In genomic region chr2:241720560-241720959, GRCh38 we compare ENCODE assay signal across 20 cellular contexts. TPM values are rescaled to one million over a fixed set of nuclear protein-coding genes. Genes with fewer than 3 reads are reported as not detected.
A peak's percentile ranks its signal among the peaks of the same experiment; 100 is the strongest.
DNase-seq lines count a peak whose midpoint lies in the region; ATAC-seq, FAIRE-seq and TF ChIP-seq lines count a peak whose summit lies in the region.
"Had no signal": no experiment of that assay in that cellular context is flagged by ENCODE, and none has a peak within 500 bp of the region (broad histone marks: within the 10 kb centered on the region; RNA-seq: fewer than 3 reads in every experiment).

No MANE protein-coding gene starts in this region.

- CTCF ChIA-PET in SK-N-SH (lab: Yijun Ruan, JAX) (interaction anchor here (2.7 kb wide), 1 partner anchor 18 kb away, joined by 11 read pairs; no protein-coding TSS in a partner anchor), GM12878 (lab: Yijun Ruan, JAX) (no interaction called here)

- H3K4ac ChIP-seq in neuronal stem cell (ENCODE audit: low read length) = no peak overlapping the region

- intact Hi-C loops in GM12878 (cut with micrococcal nuclease; ENCODE audit: unreplicated experiment) (no loop called here), natural killer cell (cut with micrococcal nuclease) (no loop called here), colonic mucosa (cut with DNase I) (no loop called here)

- H3K79me2 ChIP-seq in SK-N-SH (ENCODE audit: insufficient read depth) = no peaks in the 10 kb centered on the region
- H3K79me2 ChIP-seq in GM12878 (ENCODE audit: control insufficient read depth, insufficient read depth, low read length) = no peaks in the 10 kb centered on the region

- no peak for TF ChIP-seq EP300 in SK-N-SH (IDR thresholded peaks at IDR 0.05; ENCODE audit: borderline replicate concordance in 1 of 2, low read depth in 1 of 2, low read length in 1 of 2)
- TF ChIP-seq EP300 in GM12878 (IDR thresholded peaks at IDR 0.05; ENCODE audit: borderline replicate concordance in 1 of 2, control insufficient read depth in 1 of 2, low read depth in 2 of 2, low read length in 2 of 2) = no peak

- peak overlapping the region; percentile 2 for H3K14ac ChIP-seq in neuronal stem cell (ENCODE audit: low read length)

- H4K8ac ChIP-seq in neuronal stem cell (ENCODE audit: low read depth, low read length) = peak overlapping the region; percentile 48

- H3F3A ChIP-seq in SK-N-SH (replicated peaks; ENCODE audit: insufficient read depth) = no peaks in the 10 kb centered on the region

- TF ChIP-seq CTCF in SK-N-SH (IDR thresholded peaks at IDR 0.05) (no peak), GM12878 (IDR thresholded peaks at IDR 0.05 in 2 of 3, conservative IDR thresholded peaks at IDR 0.05 in 1 of 3; ENCODE audit: control insufficient read depth in 2 of 3, extremely low read depth in 1 of 3, insufficient read depth in 1 of 3, low read depth in 3 of 3, low read length in 3 of 3) (no peak), natural killer cell (IDR thresholded peaks at IDR 0.05) (no peak), colonic mucosa (IDR thresholded peaks at IDR 0.05) (no peak)

- TF ChIP-seq RAD21 in SK-N-SH (IDR thresholded peaks at IDR 0.05; ENCODE audit: low read length) = no peak
- no peak for TF ChIP-seq RAD21 in GM12878 (IDR thresholded peaks at IDR 0.05; ENCODE audit: insufficient read depth, low read depth, low read length)

- RAD21 ChIA-PET in GM12878 (lab: Charles Lee; ENCODE audit: unreplicated experiment) = no interaction called here

- H2BK120ac ChIP-seq in neuronal stem cell (ENCODE audit: low read depth, low read length) = no peak overlapping the region

- H3K9ac ChIP-seq in SK-N-SH (no peak overlapping the region), GM12878 (ENCODE audit: control insufficient read depth, insufficient read depth, low read length) (no peak overlapping the region), neuronal stem cell (ENCODE audit: low read depth, low read length, poor library complexity) (peak overlapping the region; percentile 70), colonic mucosa (ENCODE audit: low read depth in 2 of 2, low read length in 2 of 2) (no peak overlapping the region)

- no peaks in the 10 kb centered on the region for H4K20me1 ChIP-seq in SK-N-SH (ENCODE audit: insufficient read depth)
- no peaks in the 10 kb centered on the region for H4K20me1 ChIP-seq in GM12878 (ENCODE audit: control insufficient read depth, insufficient read depth)

- no peaks in the 10 kb centered on the region for H3K9me2 ChIP-seq in SK-N-SH

- SMC1A ChIA-PET in GM12878 (lab: Charles Lee; ENCODE audit: uncharacterized antibody, unreplicated experiment) = no interaction called here

- no peak overlapping the region for H3K4me3 Mint-ChIP-seq in natural killer cell
- H3K4me3 Mint-ChIP-seq: CD8-positive, alpha-beta memory T cell had no signal

- BruUV-seq in GM12878 (replicated peaks; lab: Mats Ljungman, UMichigan) = no TSS peak

- H2AFZ ChIP-seq in SK-N-SH (ENCODE audit: low read depth) (no peak overlapping the region), GM12878 (ENCODE audit: control insufficient read depth, low read depth, low read length) (no peak overlapping the region), neuronal stem cell (ENCODE audit: low read length) (no peak overlapping the region)
- H2AFZ ChIP-seq: PC-9 had no signal

- no peaks in the 10 kb centered on the region for H3K27me3 ChIP-seq in SK-N-SH (ENCODE audit: insufficient read depth)
- no peaks in the 10 kb centered on the region for H3K27me3 ChIP-seq in GM12878 (replicated peaks in 1 of 2; ENCODE audit: control insufficient read depth in 2 of 2, insufficient read depth in 2 of 2, low read length in 1 of 2)
- no peaks in the 10 kb centered on the region for H3K27me3 ChIP-seq in neuronal stem cell (ENCODE audit: control insufficient read depth in 3 of 3, insufficient read depth in 3 of 3, low read depth in 1 of 3, low read length in 3 of 3)
- H3K27me3 ChIP-seq in colonic mucosa = no peaks in the 10 kb centered on the region
- H3K27me3 ChIP-seq: BE2C had no signal

- no peak overlapping the region for H3K4me2 ChIP-seq in SK-N-SH
- H3K4me2 ChIP-seq in GM12878 (ENCODE audit: control insufficient read depth, insufficient read depth) = no peak overlapping the region
- no peak overlapping the region for H3K4me2 ChIP-seq in neuronal stem cell (ENCODE audit: insufficient read depth, low read length, poor library complexity, severe bottlenecking)
- H3K4me2 ChIP-seq: PC-9 had no signal

- H3K79me1 ChIP-seq in neuronal stem cell (ENCODE audit: low read depth, low read length) = peaks cover 14% of the 10 kb centered on the region

- no peak overlapping the region for H3K27ac Mint-ChIP-seq in natural killer cell

- no peak; the same call in none of the 2 replicates for TF ChIP-seq POLR2A in GM12878 (IDR thresholded peaks at IDR 0.05; ENCODE audit: low read depth, low read length)

- POLR2A ChIA-PET in SK-N-SH (lab: Yijun Ruan, JAX) = no interaction called here
- POLR2A ChIA-PET in GM12878 (lab: Charles Lee) = no interaction called here

- ATAC-seq in SK-N-SH treated with all-trans-retinoic acid at 6 μM for 48 hours (no peak), GM12878 (no peak), natural killer cell (no peak)

- peak overlapping the region; percentile 55 for H3K23ac ChIP-seq in neuronal stem cell (ENCODE audit: low read depth, low read length, poor library complexity)

- in situ Hi-C loops in GM12878 (cut with MboI) = no loop called here

- DNase-seq in SK-N-SH = peak; percentile 26
- DNase-seq in GM12878 (ENCODE audit: low read depth, low spot score) = no peak
- no peak for DNase-seq in neuronal stem cell (ENCODE audit: low spot score)
- no peak for DNase-seq in natural killer cell
- no peak for DNase-seq in colonic mucosa
- DNase-seq: BE2C; CD8-positive, alpha-beta memory T cell; DND-41; KG1; NCI-H1436 treated with DMSO at 0.1 percent for 48 hours; NCI-H2081; NCI-H510A; NCI-H82; PC-9 had no signal

- FAIRE-seq in GM12878 (lab: Jason Lieb, UNC) = no peak
- FAIRE-seq: G401.6, GM12891, H54 had no signal

- no peak overlapping the region for H2BK15ac ChIP-seq in neuronal stem cell (ENCODE audit: low read length)

- H2AK5ac ChIP-seq in neuronal stem cell (ENCODE audit: low read depth, low read length) = no peak overlapping the region

- H3K27ac ChIP-seq in SK-N-SH (ENCODE audit: low read depth in 2 of 2, low read length in 1 of 2) (no peak overlapping the region), GM12878 (ENCODE audit: control insufficient read depth, insufficient read depth) (no peak overlapping the region), neuronal stem cell (replicated peaks; ENCODE audit: low read length) (no peak overlapping the region), colonic mucosa (no peak overlapping the region)
- H3K27ac ChIP-seq: 22Rv1, PC-9 had no signal

- H2BK12ac ChIP-seq in neuronal stem cell (ENCODE audit: low read length) = peak overlapping the region; percentile 22

- no peaks in the 10 kb centered on the region for H3K36me3 Mint-ChIP-seq in natural killer cell

- H3K36me3 ChIP-seq in SK-N-SH (replicated peaks in 1 of 2; ENCODE audit: control insufficient read depth in 1 of 2, insufficient read depth in 2 of 2, low read length in 1 of 2) (peaks cover 24 to 43% of the 10 kb centered on the region in 2 experiments), GM12878 (ENCODE audit: control insufficient read depth in 2 of 2, insufficient read depth in 2 of 2, low read length in 1 of 2) (peaks cover 14 to 25% of the 10 kb centered on the region in 2 experiments; a peak in 3 of 4 replicates), neuronal stem cell (replicated peaks in 1 of 2; ENCODE audit: control insufficient read depth in 2 of 2, insufficient read depth in 2 of 2, low read length in 2 of 2) (peaks cover 57 to 86% of the 10 kb centered on the region in 2 donors), colonic mucosa (peaks cover 9% of the 10 kb centered on the region)

- H2BK5ac ChIP-seq in neuronal stem cell (ENCODE audit: low read length) = no peak overlapping the region

- no peaks in the 10 kb centered on the region for H3K27me3 Mint-ChIP-seq in natural killer cell (ENCODE audit: low read depth in 2 of 2)
- H3K27me3 Mint-ChIP-seq: CD8-positive, alpha-beta memory T cell had no signal

- H4K91ac ChIP-seq in neuronal stem cell (ENCODE audit: low read depth, low read length, poor library complexity) = no peak overlapping the region

- H3K18ac ChIP-seq in neuronal stem cell (ENCODE audit: low read length) = peak overlapping the region; percentile 28

- H3K4me3 ChIP-seq in SK-N-SH (ENCODE audit: low read depth in 2 of 2, low read length in 1 of 2) = no peak overlapping the region
- no peak overlapping the region for H3K4me3 ChIP-seq in GM12878
- H3K4me3 ChIP-seq in neuronal stem cell (ENCODE audit: low read length in 2 of 2) = no peak overlapping the region
- no peak overlapping the region for H3K4me3 ChIP-seq in colonic mucosa
- H3K4me3 ChIP-seq: PC-9 had no signal

- H3K9me3 ChIP-seq in SK-N-SH (no peaks in the 10 kb centered on the region), GM12878 (replicated peaks; ENCODE audit: control insufficient read depth, insufficient read depth, low read length) (peaks cover 19% of the 10 kb centered on the region; the same call in 2 of the 3 replicates), neuronal stem cell (replicated peaks in 1 of 2; ENCODE audit: control insufficient read depth in 2 of 2, insufficient read depth in 1 of 2, low read depth in 1 of 2, low read length in 2 of 2) (peaks cover 40 to 46% of the 10 kb centered on the region in 2 donors), colonic mucosa (no peaks in the 10 kb centered on the region)
- H3K9me3 ChIP-seq: BE2C had no signal

- H3K9me3 Mint-ChIP-seq in natural killer cell = no peaks in the 10 kb centered on the region
- H3K9me3 Mint-ChIP-seq: CD8-positive, alpha-beta memory T cell had no signal

- WGBS in SK-N-SH (ENCODE audit: low lambda C conversion rate) = 100% methylated on average over 7 of the region's 15 CpGs
- WGBS in GM12878 (ENCODE audit: insufficient coverage, insufficient replicate concordance, low lambda C conversion rate, missing lambda C conversion rate) = 93% methylated on average over 15 of the region's 15 CpGs
- no CpG with 5 or more reads among the region's 15 CpGs for WGBS in neuronal stem cell (ENCODE audit: extremely low coverage in 2 of 2, insufficient read length in 2 of 2, insufficient replicate concordance in 1 of 2), 2 donors

- no peaks in the 10 kb centered on the region for H3K4me1 Mint-ChIP-seq in natural killer cell

- no peaks in the 10 kb centered on the region for H3K4me1 ChIP-seq in SK-N-SH (ENCODE audit: control insufficient read depth in 1 of 2, insufficient read depth in 2 of 2, low read depth in 1 of 2, low read length in 1 of 2)
- no peaks in the 10 kb centered on the region for H3K4me1 ChIP-seq in GM12878 (ENCODE audit: control insufficient read depth, insufficient read depth, low read length)
- H3K4me1 ChIP-seq in neuronal stem cell (ENCODE audit: control insufficient read depth in 2 of 2, insufficient read depth in 1 of 2, low read depth in 1 of 2, low read length in 2 of 2) = no peaks in the 10 kb centered on the region
- H3K4me1 ChIP-seq in colonic mucosa = no peaks in the 10 kb centered on the region
- H3K4me1 ChIP-seq: BE2C had no signal

RNA-seq across cellular contexts. Expression of gene D2HGDH, which starts 13.9 kb away (rescaled TPM):
- polyA plus RNA-seq in SK-N-SH (2012; rRNA removed) (33.7 and 36.3 TPM in 2 replicates), GM12878 (2011; rRNA removed) (6.0 and 8.6 TPM in 2 replicates), GM12878 (2014; fragmentation: Illumina TruSeq; extraction: Trizol) (1.7 and 5.2 TPM in 2 replicates), GM12878 (2014; fragmentation: Nextera tagmentation; extraction: Ambion mirVana) (1 to 10 TPM in 1 of 2 experiments, under 1 TPM in 1; 0.52 to 1.1 TPM), GM12878 (2014; rRNA removed) (32.1 and 39.5 TPM in 2 replicates), GM12878 (2016; fragmentation: Nextera tagmentation; extraction: Ambion mirVana) (10 to 100 TPM; 13.5 to 14.4 TPM)
- 12.4 and 18.7 TPM in 2 replicates for polyA plus RNA-seq in SK-N-SH (2012; cell fraction: cytosol; rRNA removed)
- polyA plus RNA-seq in SK-N-SH (2012; cell fraction: nucleus; rRNA removed) = 210 and 218 TPM in 2 replicates
- 34.2 and 36.3 TPM in 2 replicates for total RNA-seq in GM12878 (2013; cell fraction: nucleolus; rRNA removed)
- total RNA-seq in GM12878 (2014; rRNA removed) (19.1 and 22.6 TPM in 2 replicates), GM12878 (2014; rRNA removed; fragmentation: Illumina TruSeq; extraction: Trizol) (6.3 and 8.2 TPM in 2 replicates), GM12878 (2021) (27.4 and 31.8 TPM in 2 replicates), natural killer cell (10 to 100 TPM; 28.9 to 45.5 (median 43.4) TPM), colonic mucosa (10 to 100 TPM; 42.0 to 76.6 TPM)
- polyA plus RNA-seq in GM12878 (2011; ENCODE audit: low read depth) = 10.5 TPM
- polyA plus RNA-seq in GM12878 (2011; cell fraction: cytosol; rRNA removed) = 7.2 and 15.3 TPM in 2 replicates
- polyA plus RNA-seq in GM12878 (2011; cell fraction: nucleus; rRNA removed) = 136 and 139 TPM in 2 replicates
- polyA plus RNA-seq in GM12878 (2012) = 32.6 and 34.8 TPM in 2 replicates
- 6.9 and 17.4 TPM in 2 replicates for polyA minus RNA-seq in GM12878 (2011; rRNA and poly(A)+ RNA removed)
- 3.7 and 6.8 TPM in 2 replicates for polyA minus RNA-seq in GM12878 (2011; cell fraction: cytosol; rRNA and poly(A)+ RNA removed)
- polyA minus RNA-seq in GM12878 (2011; cell fraction: nucleus; rRNA and poly(A)+ RNA removed) = 12.5 and 18.6 TPM in 2 replicates
- polyA plus RNA-seq in neuronal stem cell (2013, experiment 1 of 2) = 5.2 TPM
- polyA plus RNA-seq in neuronal stem cell (2013, experiment 2 of 2) = 5.3 TPM

RNA-seq across cellular contexts. Expression of gene ING5, which starts 18.7 kb away (rescaled TPM):
- polyA plus RNA-seq in SK-N-SH (2012; rRNA removed) = 56.3 and 62.9 TPM in 2 replicates
- 31.8 and 41.4 TPM in 2 replicates for polyA plus RNA-seq in SK-N-SH (2012; cell fraction: cytosol; rRNA removed)
- 212 and 214 TPM in 2 replicates for polyA plus RNA-seq in SK-N-SH (2012; cell fraction: nucleus; rRNA removed)
- 64.2 and 75.2 TPM in 2 replicates for total RNA-seq in GM12878 (2013; cell fraction: nucleolus; rRNA removed)
- total RNA-seq in GM12878 (2014; rRNA removed) = 30.2 and 35.6 TPM in 2 replicates
- total RNA-seq in GM12878 (2014; rRNA removed; fragmentation: Illumina TruSeq; extraction: Trizol) = 29.5 and 29.8 TPM in 2 replicates
- 27.2 and 34.6 TPM in 2 replicates for total RNA-seq in GM12878 (2021)
- polyA plus RNA-seq in GM12878 (2011; ENCODE audit: low read depth) = 10.8 TPM
- 31.4 and 34.9 TPM in 2 replicates for polyA plus RNA-seq in GM12878 (2011; rRNA removed)
- polyA plus RNA-seq in GM12878 (2011; cell fraction: cytosol; rRNA removed) = 36.6 and 49.2 TPM in 2 replicates
- polyA plus RNA-seq in GM12878 (2011; cell fraction: nucleus; rRNA removed) = 78.3 and 86.2 TPM in 2 replicates
- polyA plus RNA-seq in GM12878 (2012) = 20.3 and 30.8 TPM in 2 replicates
- polyA plus RNA-seq in GM12878 (2014; fragmentation: Illumina TruSeq; extraction: Trizol) = 24.6 TPM in 2 replicates
- 10 to 100 TPM in 1 of 2 experiments, 1 to 10 TPM in 1; 10.0 to 13.2 TPM for polyA plus RNA-seq in GM12878 (2014; fragmentation: Nextera tagmentation; extraction: Ambion mirVana)
- polyA plus RNA-seq in GM12878 (2014; rRNA removed) = 46.1 and 60.1 TPM in 2 replicates
- polyA plus RNA-seq in GM12878 (2016; fragmentation: Nextera tagmentation; extraction: Ambion mirVana) = 10 to 100 TPM; 16.9 to 19.3 TPM
- 25.3 and 35.7 TPM in 2 replicates for polyA minus RNA-seq in GM12878 (2011; rRNA and poly(A)+ RNA removed)
- polyA minus RNA-seq in GM12878 (2011; cell fraction: cytosol; rRNA and poly(A)+ RNA removed) = 9.9 and 14.3 TPM in 2 replicates
- polyA minus RNA-seq in GM12878 (2011; cell fraction: nucleus; rRNA and poly(A)+ RNA removed) = 12.8 and 32.6 TPM in 2 replicates
- 25.2 TPM for polyA plus RNA-seq in neuronal stem cell (2013, experiment 1 of 2)
- 27.0 TPM for polyA plus RNA-seq in neuronal stem cell (2013, experiment 2 of 2)
- total RNA-seq in natural killer cell = 10 to 100 TPM; 25.6 to 40.9 (median 34.7) TPM
- total RNA-seq in colonic mucosa = 10 to 100 TPM; 18.3 to 44.2 TPM

RNA-seq across cellular contexts. Expression of gene DTYMK, which starts 33.9 kb away (rescaled TPM):
- polyA plus RNA-seq in SK-N-SH (2012; rRNA removed) = 36.3 and 51.1 TPM in 2 replicates
- polyA plus RNA-seq in SK-N-SH (2012; cell fraction: cytosol; rRNA removed) = 32.5 and 40.9 TPM in 2 replicates
- 32.1 and 47.2 TPM in 2 replicates for polyA plus RNA-seq in SK-N-SH (2012; cell fraction: nucleus; rRNA removed)
- total RNA-seq in GM12878 (2013; cell fraction: nucleolus; rRNA removed) = 39.4 and 41.5 TPM in 2 replicates
- 75.7 and 80.5 TPM in 2 replicates for total RNA-seq in GM12878 (2014; rRNA removed)
- total RNA-seq in GM12878 (2014; rRNA removed; fragmentation: Illumina TruSeq; extraction: Trizol) = 40.7 and 43.5 TPM in 2 replicates
- total RNA-seq in GM12878 (2021) = 80.5 and 82.4 TPM in 2 replicates
- polyA plus RNA-seq in GM12878 (2011; ENCODE audit: low read depth) = 17.2 TPM
- polyA plus RNA-seq in GM12878 (2011; rRNA removed) = 42.8 and 54.3 TPM in 2 replicates
- polyA plus RNA-seq in GM12878 (2011; cell fraction: cytosol; rRNA removed) = 74.4 and 85.1 TPM in 2 replicates
- polyA plus RNA-seq in GM12878 (2011; cell fraction: nucleus; rRNA removed) = 60.3 and 64.3 TPM in 2 replicates
- polyA plus RNA-seq in GM12878 (2012) = 30.3 and 35.9 TPM in 2 replicates
- polyA plus RNA-seq in GM12878 (2014; fragmentation: Illumina TruSeq; extraction: Trizol) = 13.1 and 33.4 TPM in 2 replicates
- 10 to 100 TPM in 1 of 2 experiments, 1 to 10 TPM in 1; 7.0 to 20.5 TPM for polyA plus RNA-seq in GM12878 (2014; fragmentation: Nextera tagmentation; extraction: Ambion mirVana)
- polyA plus RNA-seq in GM12878 (2014; rRNA removed) = 64.4 and 72.1 TPM in 2 replicates
- 100 to 1,000 TPM; 220 TPM for polyA plus RNA-seq in GM12878 (2016; fragmentation: Nextera tagmentation; extraction: Ambion mirVana)
- polyA minus RNA-seq in GM12878 (2011; rRNA and poly(A)+ RNA removed) = 14.6 and 20.0 TPM in 2 replicates
- polyA minus RNA-seq in GM12878 (2011; cell fraction: cytosol; rRNA and poly(A)+ RNA removed) = 12.0 and 17.3 TPM in 2 replicates
- polyA minus RNA-seq in GM12878 (2011; cell fraction: nucleus; rRNA and poly(A)+ RNA removed) = 10.8 and 17.8 TPM in 2 replicates
- polyA plus RNA-seq in neuronal stem cell (2013, experiment 1 of 2) = 62.1 TPM
- 62.7 TPM for polyA plus RNA-seq in neuronal stem cell (2013, experiment 2 of 2)
- total RNA-seq in natural killer cell = 10 to 100 TPM; 15.4 to 17.5 (median 15.6) TPM
- 100 to 1,000 TPM in 1 of 2 donors, 10 to 100 TPM in 1; 22.6 to 106 TPM for total RNA-seq in colonic mucosa

RNA-seq across cellular contexts. Expression of gene GAL3ST2, which starts 56.1 kb away (rescaled TPM):
- 0.10 and 0.15 TPM in 2 replicates for polyA plus RNA-seq in SK-N-SH (2012; rRNA removed)
- 0.04 TPM in 1 of 2 replicates, not detected in the other for polyA plus RNA-seq in SK-N-SH (2012; cell fraction: cytosol; rRNA removed)
- polyA plus RNA-seq in SK-N-SH (2012; cell fraction: nucleus; rRNA removed) = 0.74 and 1.0 TPM in 2 replicates
- 0.58 and 0.86 TPM in 2 replicates for total RNA-seq in GM12878 (2013; cell fraction: nucleolus; rRNA removed)
- 0.11 TPM in 1 of 2 replicates, not detected in the other for total RNA-seq in GM12878 (2014; rRNA removed)
- total RNA-seq in GM12878 (2014; rRNA removed; fragmentation: Illumina TruSeq; extraction: Trizol) = not detected in 2 replicates
- 0.36 and 0.48 TPM in 2 replicates for total RNA-seq in GM12878 (2021)
- not detected for polyA plus RNA-seq in GM12878 (2011; ENCODE audit: low read depth)
- polyA plus RNA-seq in GM12878 (2011; rRNA removed) = not detected in 2 replicates
- not detected in 2 replicates for polyA plus RNA-seq in GM12878 (2011; cell fraction: cytosol; rRNA removed)
- not detected in 2 replicates for polyA plus RNA-seq in GM12878 (2011; cell fraction: nucleus; rRNA removed)
- 0.11 and 0.15 TPM in 2 replicates for polyA plus RNA-seq in GM12878 (2012)
- polyA plus RNA-seq in GM12878 (2014; fragmentation: Illumina TruSeq; extraction: Trizol) = not detected in 2 replicates
- not detected for polyA plus RNA-seq in GM12878 (2014; fragmentation: Nextera tagmentation; extraction: Ambion mirVana)
- 0.19 TPM in 1 of 2 replicates, not detected in the other for polyA plus RNA-seq in GM12878 (2014; rRNA removed)
- polyA plus RNA-seq in GM12878 (2016; fragmentation: Nextera tagmentation; extraction: Ambion mirVana) = under 1 TPM in 1 of 2 experiments, not detected in 1; 0.09 TPM
- polyA minus RNA-seq in GM12878 (2011; rRNA and poly(A)+ RNA removed) = not detected in 2 replicates
- not detected in 2 replicates for polyA minus RNA-seq in GM12878 (2011; cell fraction: cytosol; rRNA and poly(A)+ RNA removed)
- polyA minus RNA-seq in GM12878 (2011; cell fraction: nucleus; rRNA and poly(A)+ RNA removed) = 0.29 and 0.48 TPM in 2 replicates
- 0.45 TPM for polyA plus RNA-seq in neuronal stem cell (2013, experiment 1 of 2)
- 0.47 TPM for polyA plus RNA-seq in neuronal stem cell (2013, experiment 2 of 2)
- total RNA-seq in natural killer cell = under 1 TPM in 1 of 3 donors, not detected in 2; 0.88 TPM
- 10 to 100 TPM; 34.2 to 70.2 TPM for total RNA-seq in colonic mucosa
- total RNA-seq: M059J had no signal
- polyA plus RNA-seq: CD8-positive, alpha-beta memory T cell had no signal

Comparison
In these comparisons a context has a peak if more than half of its experiments do, and no peak if none do; other contexts are left out.
1. Of the 26 proteins assayed by ChIP-seq in both GM12878 and SK-N-SH: peak only in GM12878: POLR2AphosphoS5; only in SK-N-SH: none; in both: none; in neither: 25.